Comparison of ENCODE assay signal across 9 cellular contexts in genomic region chr18:47149457-47150028, GRCh38. TPM values are rescaled to one million over a fixed set of nuclear protein-coding genes. Genes with fewer than 3 reads are reported as not detected.
A peak's percentile ranks its signal among the peaks of the same experiment; 100 is the strongest.
DNase-seq lines count a peak whose midpoint lies in the region; ATAC-seq, FAIRE-seq and TF ChIP-seq lines count a peak whose summit lies in the region.
"Had no signal": no experiment of that assay in that cellular context is flagged by ENCODE, and none has a peak within 500 bp of the region (broad histone marks: within the 10 kb centered on the region; RNA-seq: fewer than 3 reads in every experiment).

No MANE protein-coding gene starts in this region.

- peaks cover 16% of the 10 kb centered on the region for H3K4me1 ChIP-seq in osteoblast (ENCODE audit: insufficient read depth, low read length)

- H3K27me3 ChIP-seq in SU-DHL-6 (ENCODE audit: low read length) (no peaks in the 10 kb centered on the region), osteoblast (ENCODE audit: insufficient read depth, low read length) (no peaks in the 10 kb centered on the region)

- H3K36me3 ChIP-seq in SU-DHL-6 (ENCODE audit: low read length): peaks cover 6% of the 10 kb centered on the region; the same call in 1 of the 2 replicates
- peaks cover 8% of the 10 kb centered on the region for H3K36me3 ChIP-seq in osteoblast (ENCODE audit: insufficient read depth, low read length)

- H2AFZ ChIP-seq in SU-DHL-6 (ENCODE audit: low read depth, low read length, severe bottlenecking) (peak overlapping the region; percentile 63), osteoblast (ENCODE audit: low read length) (peak overlapping the region; percentile 91)

- TF ChIP-seq CTCF in SU-DHL-6 (IDR thresholded peaks at IDR 0.05; ENCODE audit: insufficient read depth, low read length, poor library complexity, severe bottlenecking): no peak
- TF ChIP-seq CTCF in osteoblast (IDR thresholded peaks at IDR 0.05; ENCODE audit: extremely low read depth, low read depth, low read length): no peak

- ATAC-seq in HG03571 (IDR thresholded peaks at IDR 0.05; ENCODE audit: unreplicated experiment): no peak

- H3K4me2 ChIP-seq in SU-DHL-6 (ENCODE audit: low read depth, low read length, poor library complexity, severe bottlenecking): peak overlapping the region; percentile 68
- peak overlapping the region; percentile 98 for H3K4me2 ChIP-seq in osteoblast (ENCODE audit: insufficient read depth, low read length)

- H3K4me3 ChIP-seq in SU-DHL-6 (ENCODE audit: insufficient read depth, low read length, poor library complexity, severe bottlenecking): peak overlapping the region; percentile 65
- peak overlapping the region; percentile 88 for H3K4me3 ChIP-seq in osteoblast (ENCODE audit: insufficient read depth, low read length)

- H3K9ac ChIP-seq in SU-DHL-6 (ENCODE audit: low read length): peak overlapping the region; percentile 71

- H3K27ac ChIP-seq in SU-DHL-6 (ENCODE audit: low read depth, low read length): peak overlapping the region; percentile 48; the same call in 1 of the 2 replicates
- H3K27ac ChIP-seq in osteoblast (ENCODE audit: low read depth, low read length): peak overlapping the region; percentile 85

- H3K36me3 Mint-ChIP-seq in activated naive CD4-positive, alpha-beta T cell treated with anti-CD3 and anti-CD28 coated beads, Interleukin-2, amount 10 ng/mL, durations not matched to agents 7 days and 5 days: peaks cover 21% of the 10 kb centered on the region

- H4K20me1 ChIP-seq in SU-DHL-6 (ENCODE audit: low read depth, low read length) (no peaks in the 10 kb centered on the region), osteoblast (ENCODE audit: insufficient read depth, low read length) (peaks cover 3% of the 10 kb centered on the region)

- no peaks in the 10 kb centered on the region for H3K9me3 Mint-ChIP-seq in activated naive CD4-positive, alpha-beta T cell treated with anti-CD3 and anti-CD28 coated beads, Interleukin-2, amount 10 ng/mL, durations not matched to agents 7 days and 5 days

- peaks cover 21% of the 10 kb centered on the region; the same call in 1 of the 2 replicates for H3F3A ChIP-seq in SU-DHL-6 (ENCODE audit: insufficient read depth)

- H3K9me3 ChIP-seq in SU-DHL-6 (ENCODE audit: insufficient read depth, low read length) (no peaks in the 10 kb centered on the region), osteoblast (ENCODE audit: low read depth, low read length) (no peaks in the 10 kb centered on the region)

- H3K79me2 ChIP-seq in SU-DHL-6 (ENCODE audit: insufficient read depth, low read length) (peaks cover 54% of the 10 kb centered on the region), osteoblast (ENCODE audit: insufficient read depth, low read length) (peaks cover 54% of the 10 kb centered on the region)

- DNase-seq in activated naive CD4-positive, alpha-beta T cell treated with anti-CD3 and anti-CD28 coated beads, Interleukin-2, amount 10 ng/mL, durations not matched to agents 7 days and 5 days: no peak
- DNase-seq in activated naive CD4-positive, alpha-beta T cell treated with Interleukin-2 at 50 U/mL for 16 hours: no peak
- peak; percentile 6 for DNase-seq in fibroblast of peridontal ligament (ENCODE audit: extremely low read depth)
- no peak for DNase-seq in osteoblast (ENCODE audit: insufficient read length, low spot score, missing footprints)
- DNase-seq in NCI-H2029 treated with DMSO at 0.1 percent for 48 hours (lab: John Stamatoyannopoulos, UW): no peak
- no peak for DNase-seq in RCC 7860 (ENCODE audit: low spot score)

- FAIRE-seq in RCC 7860 (lab: Jason Lieb, UNC): no peak
- FAIRE-seq: frontal cortex had no signal

- peak overlapping the region; percentile 83 for H3K4me3 Mint-ChIP-seq in activated naive CD4-positive, alpha-beta T cell treated with anti-CD3 and anti-CD28 coated beads, Interleukin-2, amount 10 ng/mL, durations not matched to agents 7 days and 5 days

- H3K9me2 ChIP-seq in SU-DHL-6 (replicated peaks; ENCODE audit: insufficient read depth, low read length): no peaks in the 10 kb centered on the region

- H3K27me3 Mint-ChIP-seq in activated naive CD4-positive, alpha-beta T cell treated with anti-CD3 and anti-CD28 coated beads, Interleukin-2, amount 10 ng/mL, durations not matched to agents 7 days and 5 days: no peaks in the 10 kb centered on the region

- peak overlapping the region; percentile 88 for H3K27ac Mint-ChIP-seq in activated naive CD4-positive, alpha-beta T cell treated with anti-CD3 and anti-CD28 coated beads, Interleukin-2, amount 10 ng/mL, durations not matched to agents 7 days and 5 days

- H3K4me1 Mint-ChIP-seq in activated naive CD4-positive, alpha-beta T cell treated with anti-CD3 and anti-CD28 coated beads, Interleukin-2, amount 10 ng/mL, durations not matched to agents 7 days and 5 days: peaks cover 29% of the 10 kb centered on the region

- CTCF ChIA-PET in activated naive CD4-positive, alpha-beta T cell treated with anti-CD3 and anti-CD28 coated beads, Interleukin-2, amount 10 ng/mL, durations not matched to agents 7 days and 5 days (lab: Charles Lee): interaction anchor here (1.5 kb wide), 1 partner anchor 23 kb away, joined by 5 read pairs; no protein-coding TSS in a partner anchor

RNA-seq across cellular contexts. Expression of gene HDHD2, which starts 0.8 kb away (rescaled TPM):
- 17.4 and 19.4 TPM in 2 replicates for total RNA-seq in osteoblast

RNA-seq across cellular contexts. Expression of gene IER3IP1, which starts 26.6 kb away (rescaled TPM):
- 18.5 and 20.6 TPM in 2 replicates for total RNA-seq in osteoblast
